Comparison of ENCODE assay signal across 11 cellular contexts in the genomic region with DNA sequence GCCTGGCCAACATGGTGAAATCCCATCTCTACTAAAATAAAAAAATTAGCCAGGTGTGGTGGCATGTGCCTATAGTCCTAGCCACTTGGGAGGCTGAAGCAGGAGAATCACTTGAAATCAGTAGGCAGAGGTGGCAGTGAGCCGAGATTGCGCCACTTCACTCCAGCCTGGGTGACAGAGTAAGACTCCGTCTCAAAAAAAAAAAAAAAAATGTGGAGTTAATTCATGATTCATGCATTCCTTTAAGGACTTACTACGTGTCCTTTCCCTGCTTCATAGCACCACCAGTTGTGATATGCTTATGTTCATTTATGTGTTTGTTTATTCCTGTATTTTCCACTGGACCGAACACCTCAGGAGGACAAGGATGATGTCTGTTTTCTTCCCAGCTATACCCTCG. TPM values are rescaled to one million over a fixed set of nuclear protein-coding genes. Genes with fewer than 3 reads are reported as not detected.
DNase-seq lines count a peak whose midpoint lies in the region; ATAC-seq and TF ChIP-seq lines count a peak whose summit lies in the region.
"Had no signal": no experiment of that assay in that cellular context is flagged by ENCODE, and none has a peak within 500 bp of the region (broad histone marks: within the 10 kb centered on the region; RNA-seq: fewer than 3 reads in every experiment).

No MANE protein-coding gene starts in this region.

- no peaks in the 10 kb centered on the region for H3K36me3 ChIP-seq in esophagus muscularis mucosa
- H3K36me3 ChIP-seq in rectal smooth muscle tissue (ENCODE audit: control insufficient read depth, insufficient read depth, low read length) = no peaks in the 10 kb centered on the region
- H3K36me3 ChIP-seq in GM23338 (ENCODE audit: insufficient read depth) = no peaks in the 10 kb centered on the region
- H3K36me3 ChIP-seq: SJSA1 had no signal

- no peaks in the 10 kb centered on the region for H3K27me3 ChIP-seq in esophagus muscularis mucosa
- no peaks in the 10 kb centered on the region for H3K27me3 ChIP-seq in rectal smooth muscle tissue (ENCODE audit: control insufficient read depth, insufficient read depth, low read length)
- no peaks in the 10 kb centered on the region for H3K27me3 ChIP-seq in GM23338 (ENCODE audit: insufficient read depth)
- H3K27me3 ChIP-seq: SJSA1 had no signal

- TF ChIP-seq CTCF in AG09309 (IDR thresholded peaks at IDR 0.05; ENCODE audit: control insufficient read depth, insufficient read depth, low read depth, low read length, missing control alignments) = no peak
- TF ChIP-seq CTCF in esophagus muscularis mucosa (IDR thresholded peaks at IDR 0.05) = no peak
- no peak for TF ChIP-seq CTCF in GM23338 (conservative IDR thresholded peaks at IDR 0.05; ENCODE audit: low read depth in 2 of 2)

- H3K4me1 ChIP-seq in esophagus muscularis mucosa = peaks cover 39 to 63% (median 62%) of the 10 kb centered on the region in 4 donors
- peaks cover 43% of the 10 kb centered on the region for H3K4me1 ChIP-seq in rectal smooth muscle tissue (ENCODE audit: control insufficient read depth, insufficient read depth, low read length)
- no peaks in the 10 kb centered on the region for H3K4me1 ChIP-seq in GM23338 (ENCODE audit: insufficient read depth)

- peaks cover 26% of the 10 kb centered on the region for H3K4me1 Mint-ChIP-seq in GM23338
- H3K4me1 Mint-ChIP-seq in activated CD4-positive, alpha-beta T cell treated with anti-CD3 and anti-CD28 coated beads, Interleukin-2, amount 10 ng/mL, durations not matched to agents 24 days and 14 days = no peaks in the 10 kb centered on the region
- H3K4me1 Mint-ChIP-seq in activated naive CD8-positive, alpha-beta T cell treated with anti-CD3 and anti-CD28 coated beads, Interleukin-2, amount 50 U/mL, for 24 hours = peaks cover 9% of the 10 kb centered on the region

- no peak overlapping the region for H3K27ac Mint-ChIP-seq in GM23338
- H3K27ac Mint-ChIP-seq in activated CD4-positive, alpha-beta T cell treated with anti-CD3 and anti-CD28 coated beads, Interleukin-2, amount 10 ng/mL, durations not matched to agents 24 days and 14 days = no peak overlapping the region
- H3K27ac Mint-ChIP-seq in activated naive CD8-positive, alpha-beta T cell treated with anti-CD3 and anti-CD28 coated beads, Interleukin-2, amount 50 U/mL, for 24 hours = no peak overlapping the region
- H3K27ac Mint-ChIP-seq: effector memory CD8-positive, alpha-beta T cell had no signal

- H2AFZ ChIP-seq in GM23338 = no peak overlapping the region

- H3K27ac ChIP-seq in esophagus muscularis mucosa (replicated peaks in 1 of 4) (peak overlapping the region; percentile 92 to 96 (median 94)), rectal smooth muscle tissue (ENCODE audit: low read depth, low read length) (peak overlapping the region; percentile 94), GM23338 (ENCODE audit: low read depth) (no peak overlapping the region), caudate nucleus (ENCODE audit: low read depth, low read length) (no peak overlapping the region)
- H3K27ac ChIP-seq: C4-2B, SJSA1 had no signal

- no peak for ATAC-seq in GM23338
- no peak for ATAC-seq in activated naive CD8-positive, alpha-beta T cell treated with anti-CD3 and anti-CD28 coated beads, Interleukin-2, amount 50 U/mL, for 24 hours
- ATAC-seq: effector memory CD8-positive, alpha-beta T cell had no signal

- no peaks in the 10 kb centered on the region for H3F3A ChIP-seq in GM23338 (replicated peaks; ENCODE audit: low read depth)

- H4K20me1 ChIP-seq in GM23338 (replicated peaks; ENCODE audit: insufficient read depth) = no peaks in the 10 kb centered on the region

- H3K9me2 ChIP-seq in GM23338 (ENCODE audit: insufficient read depth) = no peaks in the 10 kb centered on the region

- H3K4me3 ChIP-seq in AG09309 (ENCODE audit: control insufficient read depth, low read depth, low read length) = no peak overlapping the region
- no peak overlapping the region for H3K4me3 ChIP-seq in esophagus muscularis mucosa
- no peak overlapping the region for H3K4me3 ChIP-seq in rectal smooth muscle tissue (ENCODE audit: low read length)
- no peak overlapping the region for H3K4me3 ChIP-seq in GM23338
- H3K4me3 ChIP-seq: SJSA1 had no signal

- H3K4me3 Mint-ChIP-seq in GM23338 = no peak overlapping the region
- H3K4me3 Mint-ChIP-seq in activated CD4-positive, alpha-beta T cell treated with anti-CD3 and anti-CD28 coated beads, Interleukin-2, amount 10 ng/mL, durations not matched to agents 24 days and 14 days = no peak overlapping the region
- no peak overlapping the region for H3K4me3 Mint-ChIP-seq in activated naive CD8-positive, alpha-beta T cell treated with anti-CD3 and anti-CD28 coated beads, Interleukin-2, amount 50 U/mL, for 24 hours
- H3K4me3 Mint-ChIP-seq: effector memory CD8-positive, alpha-beta T cell had no signal

- no peak overlapping the region for H3K4me2 ChIP-seq in GM23338

- no peaks in the 10 kb centered on the region for H3K9me3 Mint-ChIP-seq in GM23338
- no peaks in the 10 kb centered on the region for H3K9me3 Mint-ChIP-seq in activated CD4-positive, alpha-beta T cell treated with anti-CD3 and anti-CD28 coated beads, Interleukin-2, amount 10 ng/mL, durations not matched to agents 24 days and 14 days
- no peaks in the 10 kb centered on the region for H3K9me3 Mint-ChIP-seq in activated naive CD8-positive, alpha-beta T cell treated with anti-CD3 and anti-CD28 coated beads, Interleukin-2, amount 50 U/mL, for 24 hours
- H3K9me3 Mint-ChIP-seq: effector memory CD8-positive, alpha-beta T cell had no signal

- H3K27me3 Mint-ChIP-seq in GM23338 (ENCODE audit: insufficient read depth, low read depth, poor library complexity) = peaks cover 7% of the 10 kb centered on the region
- H3K27me3 Mint-ChIP-seq in activated CD4-positive, alpha-beta T cell treated with anti-CD3 and anti-CD28 coated beads, Interleukin-2, amount 10 ng/mL, durations not matched to agents 24 days and 14 days = peaks cover 28% of the 10 kb centered on the region
- H3K27me3 Mint-ChIP-seq in activated naive CD8-positive, alpha-beta T cell treated with anti-CD3 and anti-CD28 coated beads, Interleukin-2, amount 50 U/mL, for 24 hours = peaks cover 8% of the 10 kb centered on the region

- DNase-seq in AG09309 (ENCODE audit: low read depth) (peak; percentile 82), NCI-H226 (peak; percentile 43), esophagus muscularis mucosa (ENCODE audit: extremely low spot score) (no peak), GM23338 (ENCODE audit: low spot score) (no peak), caudate nucleus (lab: John Stamatoyannopoulos, UW) (no peak)
- DNase-seq in activated CD4-positive, alpha-beta T cell treated with anti-CD3 and anti-CD28 coated beads, Interleukin-2, amount 10 ng/mL, durations not matched to agents 24 days and 14 days = no peak
- no peak for DNase-seq in activated naive CD8-positive, alpha-beta T cell treated with anti-CD3 and anti-CD28 coated beads, Interleukin-2, amount 50 U/mL, for 24 hours
- DNase-seq: effector memory CD8-positive, alpha-beta T cell had no signal

- H3K79me2 ChIP-seq in GM23338 (replicated peaks; ENCODE audit: insufficient read depth) = no peaks in the 10 kb centered on the region

- intact Hi-C loops in esophagus muscularis mucosa (cut with DNase I) = no loop called here
- intact Hi-C loops in activated CD4-positive, alpha-beta T cell treated with anti-CD3 and anti-CD28 coated beads, Interleukin-2, amount 10 ng/mL, durations not matched to agents 24 days and 14 days (cut with micrococcal nuclease) = no loop called here

- no peaks in the 10 kb centered on the region for H3K9me3 ChIP-seq in esophagus muscularis mucosa
- H3K9me3 ChIP-seq: SJSA1 had no signal

- H3K9ac ChIP-seq in rectal smooth muscle tissue (ENCODE audit: low read length) = no peak overlapping the region

- no peak for TF ChIP-seq POLR2A in esophagus muscularis mucosa (IDR thresholded peaks at IDR 0.05; ENCODE audit: low read depth)

- H3K36me3 Mint-ChIP-seq in GM23338 (ENCODE audit: low read depth) = no peaks in the 10 kb centered on the region
- H3K36me3 Mint-ChIP-seq in activated CD4-positive, alpha-beta T cell treated with anti-CD3 and anti-CD28 coated beads, Interleukin-2, amount 10 ng/mL, durations not matched to agents 24 days and 14 days (ENCODE audit: low read depth) = no peaks in the 10 kb centered on the region
- H3K36me3 Mint-ChIP-seq in activated naive CD8-positive, alpha-beta T cell treated with anti-CD3 and anti-CD28 coated beads, Interleukin-2, amount 50 U/mL, for 24 hours (ENCODE audit: low read depth) = no peaks in the 10 kb centered on the region

- no peak for TF ChIP-seq EP300 in esophagus muscularis mucosa (IDR thresholded peaks at IDR 0.05)

- WGBS in esophagus muscularis mucosa = 67% methylated on average over 6 of the region's 6 CpGs

TF ChIP-seq in GM23338, 12 proteins besides CTCF, POLR2A, EP300 and RAD21 (continues in another document):
- TF ChIP-seq STAT1 (IDR thresholded peaks at IDR 0.05; ENCODE audit: unreplicated experiment) = no peak
- TF ChIP-seq POLR2AphosphoS5 (IDR thresholded peaks at IDR 0.05; ENCODE audit: low read depth) = no peak
- TF ChIP-seq, protein P1, sequence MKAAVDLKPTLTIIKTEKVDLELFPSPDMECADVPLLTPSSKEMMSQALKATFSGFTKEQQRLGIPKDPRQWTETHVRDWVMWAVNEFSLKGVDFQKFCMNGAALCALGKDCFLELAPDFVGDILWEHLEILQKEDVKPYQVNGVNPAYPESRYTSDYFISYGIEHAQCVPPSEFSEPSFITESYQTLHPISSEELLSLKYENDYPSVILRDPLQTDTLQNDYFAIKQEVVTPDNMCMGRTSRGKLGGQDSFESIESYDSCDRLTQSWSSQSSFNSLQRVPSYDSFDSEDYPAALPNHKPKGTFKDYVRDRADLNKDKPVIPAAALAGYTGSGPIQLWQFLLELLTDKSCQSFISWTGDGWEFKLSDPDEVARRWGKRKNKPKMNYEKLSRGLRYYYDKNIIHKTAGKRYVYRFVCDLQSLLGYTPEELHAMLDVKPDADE (IDR thresholded peaks at IDR 0.05) = no peak
- TF ChIP-seq ZNF114 (CRISPR knock-in tag; IDR thresholded peaks at IDR 0.05) = no peak
- no peak for TF ChIP-seq ZNF331 (CRISPR knock-in tag; IDR thresholded peaks at IDR 0.05; ENCODE audit: low read depth)

RNA-seq across cellular contexts. Expression of a gene that starts 12.7 kb away (rescaled TPM):
- total RNA-seq in esophagus muscularis mucosa = 100 to 1,000 TPM; 100 to 186 (median 165) TPM
- 0.03 and 0.08 TPM in 2 replicates for total RNA-seq in GM23338 (2014; rRNA removed; shearing (Covaris generic))
- polyA plus RNA-seq in GM23338 (2016; fragmentation: Nextera tagmentation; extraction: Ambion mirVana) = 0.03 and 0.12 TPM in 2 replicates
- not detected in 2 replicates for total RNA-seq in activated CD4-positive, alpha-beta T cell treated with anti-CD3 and anti-CD28 coated beads, Interleukin-2, amount 10 ng/mL, durations not matched to agents 24 days and 14 days
- total RNA-seq: SJSA1 had no signal

RNA-seq across cellular contexts. Expression of a gene that starts 31.1 kb away (rescaled TPM):
- total RNA-seq in esophagus muscularis mucosa = not detected
- total RNA-seq in GM23338 (2014; rRNA removed; shearing (Covaris generic)) = 1.0 TPM in 1 of 2 replicates, not detected in the other
- polyA plus RNA-seq in GM23338 (2016; fragmentation: Nextera tagmentation; extraction: Ambion mirVana) = 0.26 and 0.50 TPM in 2 replicates
- not detected in 2 replicates for total RNA-seq in activated CD4-positive, alpha-beta T cell treated with anti-CD3 and anti-CD28 coated beads, Interleukin-2, amount 10 ng/mL, durations not matched to agents 24 days and 14 days
- total RNA-seq: SJSA1 had no signal

Comparison
In these comparisons a context has a peak if more than half of its experiments do, and no peak if none do; other contexts are left out.
1. DNase-seq: peak in AG09309 (single experiment) and NCI-H226 (single experiment); none in esophagus muscularis mucosa (single experiment), GM23338 (single experiment), activated CD4-positive, alpha-beta T cell treated with anti-CD3 and anti-CD28 coated beads, Interleukin-2, amount 10 ng/mL, durations not matched to agents 24 days and 14 days (single experiment), caudate nucleus (0 of 61) and activated naive CD8-positive, alpha-beta T cell treated with anti-CD3 and anti-CD28 coated beads, Interleukin-2, amount 50 U/mL, for 24 hours (single experiment).
2. H3K27ac ChIP-seq: peak in esophagus muscularis mucosa (4 of 4) and rectal smooth muscle tissue (single experiment); none in GM23338 (single experiment) and caudate nucleus (single experiment).
3. RNA of a gene that starts 12.7 kb away (total RNA-seq): 100 to 186 TPM in esophagus muscularis mucosa; 0.03 to 0.08 TPM in GM23338 and not detected in activated CD4-positive, alpha-beta T cell treated with anti-CD3 and anti-CD28 coated beads, Interleukin-2, amount 10 ng/mL, durations not matched to agents 24 days and 14 days; every median in the first group is over 10 times any median in the second.